ENCODE assay signal across 2 cellular contexts in genomic region chr9:132233138-132233537, GRCh38.
TF ChIP-seq lines count a peak whose summit lies in the region.

No MANE protein-coding gene starts in this region.

TF ChIP-seq in HepG2, 621 proteins besides CTCF, POLR2A, EP300 and RAD21 (continued from another document):
- peak; percentile 74 for TF ChIP-seq MNT (IDR thresholded peaks at IDR 0.05)

TF ChIP-seq in HEK293, 187 proteins besides CTCF, POLR2A, EP300 and RAD21 (continued from another document):
- TF ChIP-seq, protein P1, sequence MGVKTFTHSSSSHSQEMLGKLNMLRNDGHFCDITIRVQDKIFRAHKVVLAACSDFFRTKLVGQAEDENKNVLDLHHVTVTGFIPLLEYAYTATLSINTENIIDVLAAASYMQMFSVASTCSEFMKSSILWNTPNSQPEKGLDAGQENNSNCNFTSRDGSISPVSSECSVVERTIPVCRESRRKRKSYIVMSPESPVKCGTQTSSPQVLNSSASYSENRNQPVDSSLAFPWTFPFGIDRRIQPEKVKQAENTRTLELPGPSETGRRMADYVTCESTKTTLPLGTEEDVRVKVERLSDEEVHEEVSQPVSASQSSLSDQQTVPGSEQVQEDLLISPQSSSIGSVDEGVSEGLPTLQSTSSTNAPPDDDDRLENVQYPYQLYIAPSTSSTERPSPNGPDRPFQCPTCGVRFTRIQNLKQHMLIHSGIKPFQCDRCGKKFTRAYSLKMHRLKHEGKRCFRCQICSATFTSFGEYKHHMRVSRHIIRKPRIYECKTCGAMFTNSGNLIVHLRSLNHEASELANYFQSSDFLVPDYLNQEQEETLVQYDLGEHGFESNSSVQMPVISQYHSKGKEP (tag by site-specific recombination; IDR thresholded peaks at IDR 0.05), result no peak
- TF ChIP-seq ZFHX2 (tag by site-specific recombination; conservative IDR thresholded peaks at IDR 0.05), result 0 out of 2 replicates have a peak, but pooled peaks have one; percentile 26
- TF ChIP-seq ZSCAN4 (tag by site-specific recombination; IDR thresholded peaks at IDR 0.05), result peak; percentile 86
TF ChIP-seq in HEK293: peak in this region for 3.
